In the genomic region with DNA sequence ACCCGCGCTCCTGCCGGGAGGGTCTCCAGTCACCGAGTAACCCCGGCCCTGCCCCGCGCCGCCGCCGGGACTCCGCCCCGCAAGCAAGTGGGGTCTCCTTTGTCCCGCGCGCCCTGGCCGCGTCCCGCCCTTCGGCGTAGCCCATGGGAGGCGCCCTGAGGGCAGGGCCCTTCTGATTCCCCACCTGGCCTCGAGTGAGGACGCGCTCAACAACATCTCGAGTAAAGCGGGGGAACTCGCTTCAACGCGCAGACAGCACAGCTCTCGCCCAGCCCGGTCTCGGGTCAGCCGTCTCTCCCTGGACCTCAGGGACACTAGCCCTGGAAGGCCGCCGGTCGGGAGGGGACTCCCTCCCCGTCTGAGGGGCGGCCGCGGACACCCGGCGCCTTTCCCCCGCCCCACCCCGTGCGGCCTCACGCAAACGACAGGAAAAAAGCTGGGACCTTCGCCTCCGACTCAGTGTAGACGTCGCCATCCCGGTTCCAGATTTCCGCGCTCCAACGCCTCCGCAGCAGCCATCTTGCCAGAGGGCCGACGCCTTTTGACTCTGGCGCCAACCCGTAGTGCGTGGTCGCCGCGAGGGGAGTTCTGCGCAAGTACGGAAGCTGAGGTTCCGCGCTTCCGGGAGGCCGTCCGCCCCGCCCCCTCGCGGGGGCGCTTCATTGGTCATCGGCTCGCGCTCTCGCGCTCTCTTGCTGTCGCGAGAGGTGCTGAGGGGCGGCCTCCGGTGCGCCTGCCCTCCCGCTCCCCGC, we compare ENCODE assay signal across 8 cellular contexts. TPM values are rescaled to one million over a fixed set of nuclear protein-coding genes. Genes with fewer than 3 reads are reported as not detected.
DNase-seq lines count a peak whose midpoint lies in the region; ATAC-seq, FAIRE-seq and TF ChIP-seq lines count a peak whose summit lies in the region.

No MANE protein-coding gene starts in this region.

- H3K4me1 ChIP-seq in kidney (ENCODE audit: control insufficient read depth in 1 of 2, insufficient read depth in 1 of 2, low read depth in 1 of 2, low read length in 2 of 2): peaks cover 0 to 18% of the 10 kb centered on the region in 2 donors

- H3K4me3 ChIP-seq in kidney (ENCODE audit: low read length in 2 of 2): peak overlapping the region; percentile 80 to 89

- H3K9me3 ChIP-seq in kidney (ENCODE audit: control insufficient read depth in 1 of 2, low read length in 2 of 2): no peaks in the 10 kb centered on the region

- peak; percentile 82 for ATAC-seq in HG03354 (IDR thresholded peaks at IDR 0.05; ENCODE audit: poor library complexity, severe bottlenecking, unreplicated experiment)
- peak; percentile 88 to 91 for ATAC-seq in activated CD4-positive, CD25-positive, alpha-beta regulatory T cell treated with anti-CD3 and anti-CD28 coated beads, Interleukin-2, amount 50 U/mL, for 24 hours
- peak; percentile 87 for ATAC-seq in central memory CD8-positive, alpha-beta T cell (replicated peaks; ENCODE audit: extremely low read depth, poor library complexity, severe bottlenecking)

- intact Hi-C loops in kidney (cut with DNase I): no loop called here

- TF ChIP-seq CTCF in kidney (IDR thresholded peaks at IDR 0.05; ENCODE audit: borderline replicate concordance, extremely low read depth, insufficient read depth): no peak

- H3K9ac ChIP-seq in kidney (ENCODE audit: low read length in 2 of 2): peak overlapping the region; percentile 78 to 95

- peaks cover 36% of the 10 kb centered on the region for H3K4me1 Mint-ChIP-seq in central memory CD8-positive, alpha-beta T cell

- H3K4me3 Mint-ChIP-seq in central memory CD8-positive, alpha-beta T cell: peak overlapping the region; percentile 97

- no peaks in the 10 kb centered on the region for H3K27me3 Mint-ChIP-seq in central memory CD8-positive, alpha-beta T cell

- FAIRE-seq in kidney (lab: Jason Lieb, UNC): no peak

- peaks cover 7 to 8% of the 10 kb centered on the region in 2 donors for H3K36me3 ChIP-seq in kidney (ENCODE audit: control insufficient read depth in 1 of 2, insufficient read depth in 2 of 2, low read length in 2 of 2)

- H3K36me3 Mint-ChIP-seq in central memory CD8-positive, alpha-beta T cell (ENCODE audit: insufficient read depth): peaks cover 12% of the 10 kb centered on the region

- H3K27ac Mint-ChIP-seq in central memory CD8-positive, alpha-beta T cell (ENCODE audit: low read depth): peak overlapping the region; percentile 94

- DNase-seq in AG20443 (ENCODE audit: low spot score) (peak; percentile 97), NCI-H446 (lab: John Stamatoyannopoulos, UW) (peak; percentile 95 to 98), kidney (peak; percentile 99)
- peak; percentile 94 to 95 for DNase-seq in central memory CD8-positive, alpha-beta T cell (ENCODE audit: low spot score in 2 of 2)
- peak; percentile 92 to 95 (median 93) for DNase-seq in stimulated activated CD4-positive, alpha-beta T cell treated with anti-CD3 and anti-CD28 coated beads, Interleukin-12 subunit alpha, Interleukin-12 subunit beta, amount 100 ng/mL, for 48 hours (ENCODE audit: low read depth in 2 of 3, low spot score in 1 of 3)

- no peaks in the 10 kb centered on the region for H3K9me3 Mint-ChIP-seq in central memory CD8-positive, alpha-beta T cell

- peak overlapping the region; percentile 76 to 88 for H3K27ac ChIP-seq in kidney (ENCODE audit: low read depth in 2 of 2, low read length in 2 of 2)

- TF ChIP-seq POLR2A in GM19099 (IDR thresholded peaks at IDR 0.05; ENCODE audit: extremely low read depth, insufficient read length, low read depth): peak; percentile 78

RNA-seq across cellular contexts. Expression of gene GID8, which starts 0.4 kb away (rescaled TPM):
- 37.3 TPM for total RNA-seq in kidney
- polyA plus RNA-seq in kidney (ENCODE audit: insufficient read depth, low read depth, low replicate concordance): 16.4 TPM

RNA-seq across cellular contexts. Expression of gene DIDO1, which starts 11.2 kb away (rescaled TPM):
- 67.9 TPM for total RNA-seq in kidney
- 23.0 TPM for polyA plus RNA-seq in kidney (ENCODE audit: insufficient read depth, low read depth, low replicate concordance)

RNA-seq across cellular contexts. Expression of gene SLC17A9, which starts 15.0 kb away (rescaled TPM):
- 9.5 TPM for total RNA-seq in kidney
- polyA plus RNA-seq in kidney (ENCODE audit: insufficient read depth, low read depth, low replicate concordance): 2.0 TPM

Comparison
In these comparisons a context has a peak if more than half of its experiments do, and no peak if none do; other contexts are left out.
1. Peak in every context shown above with its lines: DNase-seq, ATAC-seq, H3K4me3 ChIP-seq and H3K27ac ChIP-seq.